ENCODE assay signal across 8 cellular contexts in the genomic region with DNA sequence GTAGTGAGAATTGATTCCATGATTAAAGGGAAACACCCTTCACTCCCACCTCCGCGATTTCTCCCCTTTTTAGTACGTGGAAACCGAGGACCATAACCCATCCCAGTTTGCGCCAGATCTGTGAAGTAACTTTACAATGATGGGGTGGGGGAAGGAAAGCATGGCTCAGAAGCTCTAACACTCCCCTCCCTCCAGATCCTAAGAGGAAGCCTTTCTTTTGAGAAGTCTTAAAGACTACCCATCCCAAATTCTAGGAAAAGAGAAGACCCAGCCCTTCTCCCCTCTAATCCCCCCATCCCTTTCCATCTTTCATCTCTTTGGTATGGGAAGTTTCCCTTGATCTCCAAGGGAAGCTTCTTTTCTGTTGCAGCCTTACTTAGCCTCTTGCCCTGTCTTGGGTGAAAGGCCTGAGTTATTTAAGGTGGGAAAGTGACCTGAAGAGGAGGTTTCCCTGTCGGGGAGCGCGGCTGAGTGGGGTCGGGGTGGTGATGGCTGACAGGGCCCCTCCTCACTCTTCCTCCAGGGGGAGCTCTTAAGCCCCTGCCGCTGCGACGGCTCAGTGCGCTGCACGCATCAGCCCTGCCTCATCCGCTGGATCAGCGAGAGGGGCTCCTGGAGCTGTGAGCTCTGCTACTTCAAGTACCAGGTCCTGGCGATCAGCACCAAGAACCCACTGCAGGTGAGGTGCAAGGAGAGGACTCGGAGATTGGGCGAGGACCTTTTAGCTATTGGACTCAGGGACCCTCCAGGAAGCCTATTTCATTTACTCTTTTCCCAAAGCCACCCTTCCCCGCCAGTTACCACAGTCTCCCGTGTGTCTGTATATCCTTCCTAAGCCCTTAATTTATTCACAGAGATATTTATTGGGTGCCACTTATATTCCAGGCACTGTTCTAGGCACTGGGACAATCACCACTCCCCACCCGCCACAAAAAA. TPM values are rescaled to one million over a fixed set of nuclear protein-coding genes. Genes with fewer than 3 reads are reported as not detected.
DNase-seq lines count a peak whose midpoint lies in the region; TF ChIP-seq lines count a peak whose summit lies in the region.

No MANE protein-coding gene starts in this region.

- H3K27ac ChIP-seq in duodenal mucosa (ENCODE audit: low read depth, low read length) = no peak overlapping the region
- no peak overlapping the region for H3K27ac ChIP-seq in vagina

- peak overlapping the region; percentile 77 for H3K4me3 ChIP-seq in LNCaP clone FGC (ENCODE audit: low read depth, low read length)
- peak overlapping the region; percentile 67 for H3K4me3 ChIP-seq in duodenal mucosa (ENCODE audit: low read depth in 1 of 2, low read length in 2 of 2)
- H3K4me3 ChIP-seq in vagina = peak overlapping the region; percentile 75 to 78

- peak overlapping the region in 2 of 3 experiments; percentile 7 to 77 for H3K27ac Mint-ChIP-seq in nephron

- H3K9ac ChIP-seq in duodenal mucosa (ENCODE audit: low read depth in 1 of 2, low read length in 2 of 2) = peak overlapping the region; percentile 61 to 62

- H3K9me3 Mint-ChIP-seq in nephron = no peaks in the 10 kb centered on the region

- H3K4me1 Mint-ChIP-seq in nephron = peaks cover 38% of the 10 kb centered on the region

- H3K27me3 ChIP-seq in duodenal mucosa (ENCODE audit: control insufficient read depth in 1 of 2, insufficient read depth in 2 of 2, low read length in 2 of 2) (no peaks in the 10 kb centered on the region), vagina (no peaks in the 10 kb centered on the region)

- TF ChIP-seq CTCF in LNCaP clone FGC (IDR thresholded peaks at IDR 0.05; ENCODE audit: control insufficient read depth, extremely low read depth, insufficient read depth) = peak; percentile 30; the same call in 1 of the 2 replicates
- TF ChIP-seq CTCF in nephron (IDR thresholded peaks at IDR 0.05; ENCODE audit: unreplicated experiment in 3 of 3) = peak; percentile 44 to 67 (median 48)
- TF ChIP-seq CTCF in vagina (IDR thresholded peaks at IDR 0.05) = peak in 1 of 3 experiments; percentile 11

- H3K27me3 Mint-ChIP-seq in nephron (ENCODE audit: low read depth) = peaks cover 70% of the 10 kb centered on the region

- peak overlapping the region; percentile 80 to 88 (median 82) for H3K4me3 Mint-ChIP-seq in nephron

- intact Hi-C loops in vagina (cut with DNase I) = no loop called here

- DNase-seq in NCI-H1436 (lab: John Stamatoyannopoulos, UW) (peak; percentile 40), NCI-H1436 treated with DMSO at 0.1 percent for 48 hours (lab: John Stamatoyannopoulos, UW) (no peak), LNCaP clone FGC (ENCODE audit: low read depth) (no peak), vagina (ENCODE audit: extremely low spot score in 2 of 2) (no peak), NCI-H1105 (lab: John Stamatoyannopoulos, UW) (no peak)
- DNase-seq in activated CD4-positive, alpha-beta T cell treated with anti-CD3 and anti-CD28 coated beads for 4 hours = peak; percentile 66 to 71

- H3K9me3 ChIP-seq in duodenal mucosa (ENCODE audit: control insufficient read depth in 1 of 2, low read length in 2 of 2) (no peaks in the 10 kb centered on the region), vagina (no peaks in the 10 kb centered on the region)

- H3K36me3 Mint-ChIP-seq in nephron (ENCODE audit: low read depth) = peaks cover 20% of the 10 kb centered on the region

- H3K36me3 ChIP-seq in duodenal mucosa (ENCODE audit: control insufficient read depth in 1 of 2, insufficient read depth in 2 of 2, low read length in 2 of 2) = peaks cover 0 to 14% of the 10 kb centered on the region in 2 donors
- H3K36me3 ChIP-seq in vagina = no peaks in the 10 kb centered on the region

- no peak for TF ChIP-seq POLR2A in vagina (IDR thresholded peaks at IDR 0.05)

- H3K4me1 ChIP-seq in duodenal mucosa (ENCODE audit: control insufficient read depth in 1 of 2, insufficient read depth in 2 of 2, low read length in 2 of 2) = peaks cover 31 to 37% of the 10 kb centered on the region in 2 donors
- peaks cover 34% of the 10 kb centered on the region for H3K4me1 ChIP-seq in vagina

RNA-seq across cellular contexts. Expression of gene MARCHF9, which starts 1.8 kb away (rescaled TPM):
- 8.3 TPM for total RNA-seq in vagina

RNA-seq across cellular contexts. Expression of gene CDK4, which starts 4.6 kb away (rescaled TPM):
- 102 TPM for total RNA-seq in vagina

RNA-seq across cellular contexts. Expression of gene CYP27B1, which starts 10.2 kb away (rescaled TPM):
- 1.7 TPM for total RNA-seq in vagina

RNA-seq across cellular contexts. Expression of gene TSPAN31, which starts 11.8 kb away (rescaled TPM):
- total RNA-seq in vagina = 67.0 TPM

RNA-seq across cellular contexts. Expression of gene METTL1, which starts 15.2 kb away (rescaled TPM):
- 10.8 TPM for total RNA-seq in vagina

Comparison
In these comparisons a context has a peak if more than half of its experiments do, and no peak if none do; other contexts are left out.
1. DNase-seq: peak in NCI-H1436 (single experiment) and activated CD4-positive, alpha-beta T cell treated with anti-CD3 and anti-CD28 coated beads for 4 hours (2 of 2); none in NCI-H1436 treated with DMSO at 0.1 percent for 48 hours (single experiment), LNCaP clone FGC (single experiment), vagina (0 of 2) and NCI-H1105 (single experiment).
2. Peak in every context shown above with its lines, with median percentiles within 50 percentile points of each other: H3K4me3 ChIP-seq.